18 cellular contexts compared by ENCODE assay signal in the genomic region with DNA sequence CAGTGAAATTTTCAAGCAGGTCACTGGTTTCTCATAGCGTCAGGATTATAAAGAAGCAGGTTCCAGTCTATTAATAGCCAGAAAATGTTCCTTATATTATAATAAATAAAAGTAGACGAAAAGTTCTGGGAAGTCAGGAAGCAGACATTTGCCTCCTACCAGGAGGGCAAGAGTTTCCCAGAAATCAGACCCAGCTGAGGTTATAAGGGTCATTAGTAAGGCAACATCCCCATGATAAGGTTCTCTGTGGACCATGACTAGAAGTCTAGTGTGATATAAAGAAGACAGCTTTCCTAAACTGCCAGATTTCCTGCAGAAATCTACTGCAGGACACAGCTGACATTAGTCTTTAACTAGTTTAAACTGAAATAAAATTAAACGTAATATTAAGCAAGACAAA.
DNase-seq lines count a peak whose midpoint lies in the region; ATAC-seq, FAIRE-seq and TF ChIP-seq lines count a peak whose summit lies in the region.
"Had no signal": no experiment of that assay in that cellular context is flagged by ENCODE, and none has a peak within 500 bp of the region (broad histone marks: within the 10 kb centered on the region; RNA-seq: fewer than 3 reads in every experiment).

No MANE protein-coding gene starts in this region.

- BruUV-seq in GM12878 (replicated peaks; lab: Mats Ljungman, UMichigan): no TSS peak

- CTCF ChIA-PET in GM12878 (lab: Yijun Ruan, JAX): interaction anchor here (0.8 to 2.7 kb wide), 9 partner anchors 9 to 84 kb away, joined by 3 to 19 read pairs (median 6); no protein-coding TSS in a partner anchor

- H3K27ac ChIP-seq in left ventricle myocardium inferior (replicated peaks) (peak overlapping the region; percentile 44), GM12878 (ENCODE audit: control insufficient read depth, insufficient read depth) (peak overlapping the region; percentile 67)
- H3K27ac ChIP-seq in effector memory CD4-positive, alpha-beta T cell (ENCODE audit: insufficient read depth, low read length, poor library complexity, severe bottlenecking): no peak overlapping the region
- H3K27ac ChIP-seq: 22Rv1, A549, BLaER1 had no signal

- H3K4me3 ChIP-seq in left ventricle myocardium inferior: no peak overlapping the region
- H3K4me3 ChIP-seq in GM12878: no peak overlapping the region
- H3K4me3 ChIP-seq in BE2C (ENCODE audit: low read depth, low read length): no peak overlapping the region
- no peak overlapping the region for H3K4me3 ChIP-seq in effector memory CD4-positive, alpha-beta T cell (ENCODE audit: insufficient read depth, low read depth, low read length, poor library complexity, severe bottlenecking)
- H3K4me3 ChIP-seq: A549, BLaER1 had no signal

- H3K4me2 ChIP-seq in GM12878 (ENCODE audit: control insufficient read depth, insufficient read depth): no peak overlapping the region
- H3K4me2 ChIP-seq: A549, BLaER1 had no signal

- POLR2A ChIA-PET in GM12878 (lab: Charles Lee): interaction anchor here (0.6 to 2.4 kb wide), 6 partner anchors 23 to 72 kb away, joined by 3 to 8 read pairs (median 4); no protein-coding TSS in a partner anchor

- SMC1A ChIA-PET in GM12878 (lab: Charles Lee; ENCODE audit: uncharacterized antibody, unreplicated experiment): interaction anchor here (0.8 to 2.8 kb wide), 14 partner anchors 8 to 85 kb away, joined by 3 to 34 read pairs (median 6); no protein-coding TSS in a partner anchor

- H3K9me3 ChIP-seq in left ventricle myocardium inferior (replicated peaks) (no peaks in the 10 kb centered on the region), GM12878 (replicated peaks; ENCODE audit: control insufficient read depth, insufficient read depth, low read length) (peaks cover 5% of the 10 kb centered on the region), BE2C (no peaks in the 10 kb centered on the region)
- no peaks in the 10 kb centered on the region for H3K9me3 ChIP-seq in effector memory CD4-positive, alpha-beta T cell (ENCODE audit: control insufficient read depth, low read length)
- H3K9me3 ChIP-seq: A549, BLaER1 had no signal

- no peak overlapping the region for H3K9ac ChIP-seq in GM12878 (ENCODE audit: control insufficient read depth, insufficient read depth, low read length)
- H3K9ac ChIP-seq: BLaER1 had no signal

- intact Hi-C loops in left ventricle myocardium inferior (cut with micrococcal nuclease): no loop called here
- intact Hi-C loops in left cardiac atrium (cut with DNase I): no loop called here
- intact Hi-C loops in GM12878 (cut with micrococcal nuclease; ENCODE audit: unreplicated experiment): no loop called here

- H4K20me1 ChIP-seq in GM12878 (ENCODE audit: control insufficient read depth, insufficient read depth): no peaks in the 10 kb centered on the region
- H4K20me1 ChIP-seq: BLaER1 had no signal

- TF ChIP-seq RAD21 in GM12878 (IDR thresholded peaks at IDR 0.05; ENCODE audit: insufficient read depth, low read depth, low read length): no peak

- in situ Hi-C loops in GM12878 (cut with MboI): no loop called here

- no peak for TF ChIP-seq EP300 in GM12878 (IDR thresholded peaks at IDR 0.05; ENCODE audit: borderline replicate concordance in 1 of 2, control insufficient read depth in 1 of 2, low read depth in 2 of 2, low read length in 2 of 2)

- RAD21 ChIA-PET in GM12878 (lab: Charles Lee; ENCODE audit: unreplicated experiment): interaction anchor here (1.2 to 2.6 kb wide), 13 partner anchors 9 to 71 kb away, joined by 3 to 37 read pairs (median 6); no protein-coding TSS in a partner anchor

- no peaks in the 10 kb centered on the region for H3K36me3 ChIP-seq in left ventricle myocardium inferior
- H3K36me3 ChIP-seq in GM12878 (ENCODE audit: control insufficient read depth in 2 of 2, insufficient read depth in 2 of 2, low read length in 1 of 2): no peaks in the 10 kb centered on the region
- H3K36me3 ChIP-seq in BE2C: no peaks in the 10 kb centered on the region
- H3K36me3 ChIP-seq in effector memory CD4-positive, alpha-beta T cell (ENCODE audit: control insufficient read depth, insufficient read depth, low read length): no peaks in the 10 kb centered on the region
- H3K36me3 ChIP-seq: BLaER1 had no signal

- ATAC-seq in left cardiac atrium: no peak
- ATAC-seq in GM12878: no peak
- ATAC-seq: A549 had no signal

- DNase-seq in left ventricle myocardium inferior (no peak), left cardiac atrium (no peak), GM12878 (ENCODE audit: low read depth, low spot score) (no peak), left kidney (ENCODE audit: low read depth, low spot score) (peak; percentile 10), BE2C (no peak), NCI-H2029 (lab: John Stamatoyannopoulos, UW) (no peak)
- DNase-seq in effector memory CD4-positive, alpha-beta T cell: no peak
- DNase-seq: AML-193; CD4-positive, alpha-beta memory T cell; DMS153; DMS79; GDM1; GOT3; H9 had no signal

- H3K27me3 ChIP-seq in left ventricle myocardium inferior (ENCODE audit: low read depth): no peaks in the 10 kb centered on the region
- no peaks in the 10 kb centered on the region for H3K27me3 ChIP-seq in GM12878 (replicated peaks in 1 of 2; ENCODE audit: control insufficient read depth in 2 of 2, insufficient read depth in 2 of 2, low read length in 1 of 2)
- H3K27me3 ChIP-seq in BE2C: no peaks in the 10 kb centered on the region
- H3K27me3 ChIP-seq in effector memory CD4-positive, alpha-beta T cell (replicated peaks; ENCODE audit: control insufficient read depth, insufficient read depth, low read length, poor library complexity, severe bottlenecking): no peaks in the 10 kb centered on the region
- H3K27me3 ChIP-seq: BLaER1 had no signal

- FAIRE-seq in GM12878 (lab: Jason Lieb, UNC): no peak
- FAIRE-seq: A549, HTR-8/SVneo had no signal

- H2AFZ ChIP-seq in GM12878 (ENCODE audit: control insufficient read depth, low read depth, low read length): no peak overlapping the region

- 93% methylated on average over 3 of the region's 3 CpGs for WGBS in GM12878 (ENCODE audit: insufficient coverage, insufficient replicate concordance, low lambda C conversion rate, missing lambda C conversion rate)

- peaks cover 68% of the 10 kb centered on the region for H3K79me2 ChIP-seq in GM12878 (ENCODE audit: control insufficient read depth, insufficient read depth, low read length)

- TF ChIP-seq POLR2A in GM12878 (IDR thresholded peaks at IDR 0.05; ENCODE audit: low read depth, low read length): no peak

- TF ChIP-seq CTCF in left ventricle myocardium inferior (IDR thresholded peaks at IDR 0.05; ENCODE audit: borderline replicate concordance) (no peak), GM12878 (IDR thresholded peaks at IDR 0.05 in 2 of 3, conservative IDR thresholded peaks at IDR 0.05 in 1 of 3; ENCODE audit: control insufficient read depth in 2 of 3, extremely low read depth in 1 of 3, insufficient read depth in 1 of 3, low read depth in 3 of 3, low read length in 3 of 3) (no peak), BE2C (IDR thresholded peaks at IDR 0.05; ENCODE audit: low read depth, low read length) (no peak)

- peaks cover 37% of the 10 kb centered on the region for H3K4me1 ChIP-seq in left ventricle myocardium inferior
- H3K4me1 ChIP-seq in GM12878 (ENCODE audit: control insufficient read depth, insufficient read depth, low read length): peaks cover 49% of the 10 kb centered on the region
- no peaks in the 10 kb centered on the region for H3K4me1 ChIP-seq in BE2C
- H3K4me1 ChIP-seq in effector memory CD4-positive, alpha-beta T cell (ENCODE audit: control insufficient read depth, insufficient read depth, low read length, poor library complexity, severe bottlenecking): no peaks in the 10 kb centered on the region
- H3K4me1 ChIP-seq: A549, BLaER1 had no signal

TF ChIP-seq in GM12878, 131 proteins besides CTCF, POLR2A, EP300 and RAD21 (continues in another document):
- TF ChIP-seq IKZF2 (IDR thresholded peaks at IDR 0.05): no peak
- TF ChIP-seq, protein P1, sequence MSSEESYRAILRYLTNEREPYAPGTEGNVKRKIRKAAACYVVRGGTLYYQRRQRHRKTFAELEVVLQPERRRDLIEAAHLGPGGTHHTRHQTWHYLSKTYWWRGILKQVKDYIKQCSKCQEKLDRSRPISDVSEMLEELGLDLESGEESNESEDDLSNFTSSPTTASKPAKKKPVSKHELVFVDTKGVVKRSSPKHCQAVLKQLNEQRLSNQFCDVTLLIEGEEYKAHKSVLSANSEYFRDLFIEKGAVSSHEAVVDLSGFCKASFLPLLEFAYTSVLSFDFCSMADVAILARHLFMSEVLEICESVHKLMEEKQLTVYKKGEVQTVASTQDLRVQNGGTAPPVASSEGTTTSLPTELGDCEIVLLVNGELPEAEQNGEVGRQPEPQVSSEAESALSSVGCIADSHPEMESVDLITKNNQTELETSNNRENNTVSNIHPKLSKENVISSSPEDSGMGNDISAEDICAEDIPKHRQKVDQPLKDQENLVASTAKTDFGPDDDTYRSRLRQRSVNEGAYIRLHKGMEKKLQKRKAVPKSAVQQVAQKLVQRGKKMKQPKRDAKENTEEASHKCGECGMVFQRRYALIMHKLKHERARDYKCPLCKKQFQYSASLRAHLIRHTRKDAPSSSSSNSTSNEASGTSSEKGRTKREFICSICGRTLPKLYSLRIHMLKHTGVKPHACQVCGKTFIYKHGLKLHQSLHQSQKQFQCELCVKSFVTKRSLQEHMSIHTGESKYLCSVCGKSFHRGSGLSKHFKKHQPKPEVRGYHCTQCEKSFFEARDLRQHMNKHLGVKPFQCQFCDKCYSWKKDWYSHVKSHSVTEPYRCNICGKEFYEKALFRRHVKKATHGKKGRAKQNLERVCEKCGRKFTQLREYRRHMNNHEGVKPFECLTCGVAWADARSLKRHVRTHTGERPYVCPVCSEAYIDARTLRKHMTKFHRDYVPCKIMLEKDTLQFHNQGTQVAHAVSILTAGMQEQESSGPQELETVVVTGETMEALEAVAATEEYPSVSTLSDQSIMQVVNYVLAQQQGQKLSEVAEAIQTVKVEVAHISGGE (CRISPR knock-in tag; IDR thresholded peaks at IDR 0.05): no peak
- no peak for TF ChIP-seq NFXL1 (IDR thresholded peaks at IDR 0.05; ENCODE audit: borderline replicate concordance)
- TF ChIP-seq, protein P2, sequence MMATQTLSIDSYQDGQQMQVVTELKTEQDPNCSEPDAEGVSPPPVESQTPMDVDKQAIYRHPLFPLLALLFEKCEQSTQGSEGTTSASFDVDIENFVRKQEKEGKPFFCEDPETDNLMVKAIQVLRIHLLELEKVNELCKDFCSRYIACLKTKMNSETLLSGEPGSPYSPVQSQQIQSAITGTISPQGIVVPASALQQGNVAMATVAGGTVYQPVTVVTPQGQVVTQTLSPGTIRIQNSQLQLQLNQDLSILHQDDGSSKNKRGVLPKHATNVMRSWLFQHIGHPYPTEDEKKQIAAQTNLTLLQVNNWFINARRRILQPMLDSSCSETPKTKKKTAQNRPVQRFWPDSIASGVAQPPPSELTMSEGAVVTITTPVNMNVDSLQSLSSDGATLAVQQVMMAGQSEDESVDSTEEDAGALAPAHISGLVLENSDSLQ (IDR thresholded peaks at IDR 0.05): no peak
- no peak for TF ChIP-seq PAX5 (IDR thresholded peaks at IDR 0.05; ENCODE audit: borderline replicate concordance, low read depth, low read length)
- TF ChIP-seq, protein P3, sequence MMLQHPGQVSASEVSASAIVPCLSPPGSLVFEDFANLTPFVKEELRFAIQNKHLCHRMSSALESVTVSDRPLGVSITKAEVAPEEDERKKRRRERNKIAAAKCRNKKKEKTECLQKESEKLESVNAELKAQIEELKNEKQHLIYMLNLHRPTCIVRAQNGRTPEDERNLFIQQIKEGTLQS (IDR thresholded peaks at IDR 0.05; ENCODE audit: borderline replicate concordance, extremely low read depth, low read depth, low read length): no peak
